8 cellular contexts compared by ENCODE assay signal in the genomic region with DNA sequence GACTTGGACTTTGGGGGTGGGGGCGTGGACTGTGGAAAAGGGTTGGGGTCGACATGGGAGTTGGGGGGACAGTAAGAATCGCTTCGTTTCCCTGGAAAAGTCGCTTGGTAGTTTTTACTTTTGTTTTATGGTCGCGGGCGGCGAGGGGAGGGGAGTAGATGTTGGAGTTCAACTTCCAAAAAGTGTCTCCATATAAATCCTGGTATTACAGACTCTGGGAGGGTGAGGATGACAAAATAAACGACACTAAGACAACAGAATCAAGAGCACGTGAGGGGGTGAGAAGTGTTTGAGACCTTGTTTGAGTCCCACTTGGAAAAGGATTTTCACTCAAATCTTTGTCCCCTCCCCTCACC.
DNase-seq lines count a peak whose midpoint lies in the region; ATAC-seq and TF ChIP-seq lines count a peak whose summit lies in the region.

No MANE protein-coding gene starts in this region.

- H3K36me3 ChIP-seq in BLaER1 treated with 17β-estradiol and CSF1 and Interleukin-3, amounts not matched to agents 10 nM and 100 nM: no peaks in the 10 kb centered on the region
- no peaks in the 10 kb centered on the region for H3K36me3 ChIP-seq in HUES48 (ENCODE audit: control insufficient read depth, insufficient read depth, low read length)
- no peaks in the 10 kb centered on the region for H3K36me3 ChIP-seq in brain microvascular endothelial cell (replicated peaks)
- no peaks in the 10 kb centered on the region for H3K36me3 ChIP-seq in muscle layer of duodenum (ENCODE audit: control insufficient read depth in 1 of 2, insufficient read depth in 2 of 2, low read length in 2 of 2)

- peak overlapping the region in 9 of 11 experiments; percentile 67 to 80 (median 75); a peak in 18 of 22 replicates for H3K27ac ChIP-seq in BLaER1 treated with 17β-estradiol and CSF1 and Interleukin-3, amounts not matched to agents 10 nM and 100 nM
- no peak overlapping the region for H3K27ac ChIP-seq in HUES48 (ENCODE audit: low read depth, low read length)
- no peak overlapping the region for H3K27ac ChIP-seq in brain microvascular endothelial cell
- H3K27ac ChIP-seq in muscle layer of duodenum (ENCODE audit: low read length): no peak overlapping the region

- peaks cover 78 to 100% (median 100%) of the 10 kb centered on the region in 11 experiments for H3K27me3 ChIP-seq in BLaER1 treated with 17β-estradiol and CSF1 and Interleukin-3, amounts not matched to agents 10 nM and 100 nM
- peaks cover 45% of the 10 kb centered on the region for H3K27me3 ChIP-seq in HUES48 (ENCODE audit: control insufficient read depth, insufficient read depth, low read length)
- peaks cover 53% of the 10 kb centered on the region for H3K27me3 ChIP-seq in brain microvascular endothelial cell (replicated peaks)
- H3K27me3 ChIP-seq in muscle layer of duodenum (ENCODE audit: low read depth, low read length): peaks cover 34% of the 10 kb centered on the region

- H3K4me2 ChIP-seq in BLaER1 treated with 17β-estradiol and CSF1 and Interleukin-3, amounts not matched to agents 10 nM and 100 nM: peak overlapping the region; percentile 85 to 97 (median 96)

- in situ Hi-C loops in brain microvascular endothelial cell (cut with HindIII; ENCODE audit: low pct_ligation_motif_present, low sequenced_read_pairs): no loop called here

- H3K9ac ChIP-seq in BLaER1 treated with 17β-estradiol and CSF1 and Interleukin-3, amounts not matched to agents 10 nM and 100 nM: peak overlapping the region; percentile 4 to 85 (median 79); a peak in 21 of 22 replicates
- no peak overlapping the region for H3K9ac ChIP-seq in HUES48 (ENCODE audit: low read depth, low read length)

- H3K9me3 ChIP-seq in BLaER1 treated with 17β-estradiol and CSF1 and Interleukin-3, amounts not matched to agents 10 nM and 100 nM (replicated peaks in 1 of 11): no peaks in the 10 kb centered on the region
- H3K9me3 ChIP-seq in HUES48 (ENCODE audit: control insufficient read depth, insufficient read depth, low read length) (no peaks in the 10 kb centered on the region), muscle layer of duodenum (ENCODE audit: control insufficient read depth in 1 of 2, low read length in 2 of 2) (no peaks in the 10 kb centered on the region)

- DNase-seq in brain microvascular endothelial cell (no peak), putamen (ENCODE audit: low spot score) (no peak)

- H4K20me1 ChIP-seq in BLaER1 treated with 17β-estradiol and CSF1 and Interleukin-3, amounts not matched to agents 10 nM and 100 nM: peaks cover 0 to 34% (median 13%) of the 10 kb centered on the region in 11 experiments; a peak in 16 of 22 replicates

- H3K4me1 ChIP-seq in BLaER1 treated with 17β-estradiol and CSF1 and Interleukin-3, amounts not matched to agents 10 nM and 100 nM: peaks cover 24 to 50% (median 38%) of the 10 kb centered on the region in 10 experiments
- H3K4me1 ChIP-seq in HUES48 (ENCODE audit: control insufficient read depth, insufficient read depth, low read length) (peaks cover 43% of the 10 kb centered on the region), muscle layer of duodenum (ENCODE audit: control insufficient read depth in 1 of 2, insufficient read depth in 2 of 2, low read length in 2 of 2) (peaks cover 0 to 50% of the 10 kb centered on the region in 2 donors)

- peak overlapping the region; percentile 69 to 78 (median 76) for H3K4me3 ChIP-seq in BLaER1 treated with 17β-estradiol and CSF1 and Interleukin-3, amounts not matched to agents 10 nM and 100 nM
- H3K4me3 ChIP-seq in HUES48 (ENCODE audit: low read depth, low read length) (peak overlapping the region; percentile 67), brain microvascular endothelial cell (ENCODE audit: low read depth, low read length) (peak overlapping the region; percentile 46), muscle layer of duodenum (ENCODE audit: low read depth in 1 of 2, low read length in 2 of 2) (peak overlapping the region; percentile 57 to 64)

- TF ChIP-seq CTCF in brain microvascular endothelial cell (IDR thresholded peaks at IDR 0.05; ENCODE audit: low read depth, low read length, missing control alignments): no peak

- ATAC-seq in HG02588 (IDR thresholded peaks at IDR 0.05; ENCODE audit: unreplicated experiment) (no peak), HG03521 (IDR thresholded peaks at IDR 0.05; ENCODE audit: unreplicated experiment) (no peak), HG03108 (IDR thresholded peaks at IDR 0.05; ENCODE audit: unreplicated experiment) (no peak)

Comparison
In these comparisons a context has a peak if more than half of its experiments do, and no peak if none do; other contexts are left out.
1. H3K27ac ChIP-seq: peak in BLaER1 treated with 17β-estradiol and CSF1 and Interleukin-3, amounts not matched to agents 10 nM and 100 nM (9 of 11); none in HUES48 (single experiment), brain microvascular endothelial cell (single experiment) and muscle layer of duodenum (single experiment).
2. Peak in every context shown above with its lines, with median percentiles within 50 percentile points of each other: H3K4me3 ChIP-seq.